ENCODE assay signal across 21 cellular contexts in genomic region chr2:63596487-63596886, GRCh38.
"Had no signal": no experiment of that assay in that cellular context is flagged by ENCODE, and none has a peak within 500 bp of the region (broad histone marks: within the 10 kb centered on the region; RNA-seq: fewer than 3 reads in every experiment).

No MANE protein-coding gene starts in this region.

- H3K27me3 ChIP-seq: ascending aorta, esophagus muscularis mucosa, heart right ventricle, thyroid gland had no signal

- H3K9me3 Mint-ChIP-seq: activated B cell treated with CpG ODN at 0.5 μM for 24 hours; activated CD4-positive, alpha-beta memory T cell treated with anti-CD3 and anti-CD28 coated beads for 36 hours; activated T-cell treated with anti-CD3 and anti-CD28 coated beads, Interleukin-2, amount 50 U/mL, for 4 hours; immature natural killer cell; natural killer cell treated with Interleukin-12 subunit alpha and Interleukin-12 subunit beta and Interleukin-15 and Interleukin-18, amount 100 ng/mL, for 72 hours; T-helper 2 cell treated with Interferon-gamma antibody and Interleukin-4, amounts not matched to agents 5 μg/mL and 100 μg/mL, for 36 hours had no signal

- H3K27me3 Mint-ChIP-seq: activated B cell treated with CpG ODN at 0.5 μM for 24 hours; activated CD4-positive, alpha-beta memory T cell treated with anti-CD3 and anti-CD28 coated beads for 36 hours; natural killer cell treated with Interleukin-12 subunit alpha and Interleukin-12 subunit beta and Interleukin-15 and Interleukin-18, amount 100 ng/mL, for 72 hours had no signal

- H3K27ac Mint-ChIP-seq: activated B cell treated with CpG ODN at 0.5 μM for 24 hours; activated CD4-positive, alpha-beta memory T cell treated with anti-CD3 and anti-CD28 coated beads for 36 hours; immature natural killer cell; natural killer cell treated with Interleukin-12 subunit alpha and Interleukin-12 subunit beta and Interleukin-15 and Interleukin-18, amount 100 ng/mL, for 72 hours; T-helper 2 cell treated with Interferon-gamma antibody and Interleukin-4, amounts not matched to agents 5 μg/mL and 100 μg/mL, for 36 hours had no signal

- H3K4me1 ChIP-seq: ascending aorta, parathyroid adenoma had no signal

- H3K4me3 ChIP-seq: ascending aorta, esophagus muscularis mucosa, heart right ventricle, lung, thyroid gland had no signal

- H3K27ac ChIP-seq: ascending aorta, esophagus muscularis mucosa, heart right ventricle, parathyroid adenoma, thyroid gland had no signal

- ATAC-seq: activated T-cell treated with anti-CD3 and anti-CD28 coated beads, Interleukin-2, amount 50 U/mL, for 4 hours; natural killer cell treated with Interleukin-12 subunit alpha and Interleukin-12 subunit beta and Interleukin-15 and Interleukin-18, amount 100 ng/mL, for 72 hours had no signal

- H3K9me3 ChIP-seq: ascending aorta, esophagus muscularis mucosa, heart right ventricle, thyroid gland had no signal

- DNase-seq: activated B cell treated with CpG ODN at 0.5 μM for 24 hours; activated CD4-positive, alpha-beta memory T cell treated with anti-CD3 and anti-CD28 coated beads for 36 hours; activated CD4-positive, alpha-beta T cell treated with anti-CD3 and anti-CD28 coated beads for 4 hours; activated naive CD4-positive, alpha-beta T cell treated with anti-CD3 and anti-CD28 coated beads, Interleukin-2, amount 50 U/mL, for 16 hours; activated T-cell treated with anti-CD3 and anti-CD28 coated beads, Interleukin-2, amount 50 U/mL, for 4 hours; dermis blood vessel endothelial cell; effector memory CD4-positive, alpha-beta T cell; heart right ventricle; immature natural killer cell; kidney glomerular epithelial cell; stimulated activated CD8-positive, alpha-beta memory T cell treated with anti-CD3 and anti-CD28 coated beads, Interleukin-4, amount 100 ng/mL, for 48 hours; stimulated activated naive CD4-positive, alpha-beta T cell; thyroid gland had no signal

- H3K4me3 Mint-ChIP-seq: activated B cell treated with CpG ODN at 0.5 μM for 24 hours; activated CD4-positive, alpha-beta memory T cell treated with anti-CD3 and anti-CD28 coated beads for 36 hours; activated T-cell treated with anti-CD3 and anti-CD28 coated beads, Interleukin-2, amount 50 U/mL, for 4 hours; immature natural killer cell; natural killer cell treated with Interleukin-12 subunit alpha and Interleukin-12 subunit beta and Interleukin-15 and Interleukin-18, amount 100 ng/mL, for 72 hours; T-helper 2 cell treated with Interferon-gamma antibody and Interleukin-4, amounts not matched to agents 5 μg/mL and 100 μg/mL, for 36 hours had no signal

- FAIRE-seq: bronchial epithelial cell, endothelial cell of umbilical vein had no signal
